8 cellular contexts compared by ENCODE assay signal in genomic region chr22:46013460-46014416, GRCh38. TPM values are rescaled to one million over a fixed set of nuclear protein-coding genes. Genes with fewer than 3 reads are reported as not detected.
DNase-seq lines count a peak whose midpoint lies in the region; FAIRE-seq and TF ChIP-seq lines count a peak whose summit lies in the region.

No MANE protein-coding gene starts in this region.

- WGBS in ovary, 3 donors = 2 to 4% (median 3%) methylated on average over 56 of the region's 56 CpGs
- 2% methylated on average over 56 of the region's 56 CpGs for WGBS in thymus

- H3K36me3 Mint-ChIP-seq in activated naive CD8-positive, alpha-beta T cell treated with anti-CD3 and anti-CD28 coated beads for 36 hours = no peaks in the 10 kb centered on the region

- no peaks in the 10 kb centered on the region for H3K27me3 Mint-ChIP-seq in activated naive CD8-positive, alpha-beta T cell treated with anti-CD3 and anti-CD28 coated beads for 36 hours

- H3K4me3 ChIP-seq in MG63 (peak overlapping the region; percentile 54), ovary (peak overlapping the region; percentile 66), thymus (ENCODE audit: low read length) (peak overlapping the region; percentile 81)

- H3K27ac Mint-ChIP-seq in activated naive CD8-positive, alpha-beta T cell treated with anti-CD3 and anti-CD28 coated beads for 36 hours = peak overlapping the region; percentile 75

- peak overlapping the region; percentile 94 to 97 for H3K27ac ChIP-seq in ovary
- H3K27ac ChIP-seq in thymus (ENCODE audit: low read depth) = peak overlapping the region; percentile 90

- H3K4me1 ChIP-seq in ovary (ENCODE audit: insufficient read depth) (peaks cover 7% of the 10 kb centered on the region), thymus (ENCODE audit: control insufficient read depth, insufficient read depth, low read length) (peaks cover 4% of the 10 kb centered on the region)

- TF ChIP-seq CTCF in ovary (IDR thresholded peaks at IDR 0.05) = peak; percentile 72 to 79 (median 74)

- H3K4me3 Mint-ChIP-seq in activated naive CD8-positive, alpha-beta T cell treated with anti-CD3 and anti-CD28 coated beads for 36 hours = peak overlapping the region; percentile 87

- intact Hi-C loops in head of caudate nucleus (cut with DNase I) (no loop called here), ovary (cut with DNase I) (loop anchor here in 3 of 4 donors (2.0 to 10.0 kb wide), 3 partner anchors 57 to 61 kb away; no protein-coding TSS in a partner anchor)

- FAIRE-seq in G401.6 (lab: Jason Lieb, UNC) (peak; percentile 95), H54 (lab: Jason Lieb, UNC) (peak; percentile 70)

- no peaks in the 10 kb centered on the region; the same call in 1 of the 2 replicates for H3K36me3 ChIP-seq in MG63
- no peaks in the 10 kb centered on the region for H3K36me3 ChIP-seq in ovary
- H3K36me3 ChIP-seq in thymus (ENCODE audit: control insufficient read depth, insufficient read depth) = no peaks in the 10 kb centered on the region

- H3K9me3 ChIP-seq in MG63 (peaks cover 8% of the 10 kb centered on the region), ovary (no peaks in the 10 kb centered on the region), thymus (ENCODE audit: control insufficient read depth) (no peaks in the 10 kb centered on the region)

- TF ChIP-seq EP300 in ovary (IDR thresholded peaks at IDR 0.05) = no peak

- TF ChIP-seq POLR2A in H54 (IDR thresholded peaks at IDR 0.05; ENCODE audit: low read depth, low read length) (peak; percentile 34), ovary (IDR thresholded peaks at IDR 0.05) (peak; percentile 74)

- no peaks in the 10 kb centered on the region for H3K27me3 ChIP-seq in MG63
- H3K27me3 ChIP-seq in ovary = no peaks in the 10 kb centered on the region
- H3K27me3 ChIP-seq in thymus (ENCODE audit: control insufficient read depth, insufficient read depth) = no peaks in the 10 kb centered on the region

- peaks cover 6% of the 10 kb centered on the region for H3K4me1 Mint-ChIP-seq in activated naive CD8-positive, alpha-beta T cell treated with anti-CD3 and anti-CD28 coated beads for 36 hours

- H3K9me3 Mint-ChIP-seq in activated naive CD8-positive, alpha-beta T cell treated with anti-CD3 and anti-CD28 coated beads for 36 hours = no peaks in the 10 kb centered on the region

- DNase-seq in H54 (ENCODE audit: insufficient read length, low spot score) (peak; percentile 79), MG63 (peak; percentile 98), SKM-1 (lab: John Stamatoyannopoulos, UW; ENCODE audit: unreplicated experiment) (peak; percentile 81), head of caudate nucleus (peak; percentile 83 to 98 (median 91)), ovary (peak; percentile 97 to 98 (median 98))
- peak; percentile 92 for DNase-seq in activated naive CD8-positive, alpha-beta T cell treated with anti-CD3 and anti-CD28 coated beads for 36 hours

RNA-seq across cellular contexts. Expression of gene WNT7B, which starts 36.8 kb away (rescaled TPM):
- total RNA-seq in MG63 (2014; rRNA removed; shearing (Covaris generic); ENCODE audit: low replicate concordance) = 5.6 and 7.9 TPM in 2 replicates
- not detected for total RNA-seq in activated naive CD8-positive, alpha-beta T cell treated with anti-CD3 and anti-CD28 coated beads for 36 hours
- 1 to 10 TPM in 1 of 7 donors, under 1 TPM in 3, not detected in 3; 0.22 to 2.5 (median 0.59) TPM for total RNA-seq in ovary
- polyA plus RNA-seq in ovary (not detected), thymus (0.96 TPM)

Comparison
In these comparisons a context has a peak if more than half of its experiments do, and no peak if none do; other contexts are left out.
1. Peak in every context shown above with its lines: DNase-seq, H3K4me3 ChIP-seq and H3K27ac ChIP-seq.